In the genomic region with DNA sequence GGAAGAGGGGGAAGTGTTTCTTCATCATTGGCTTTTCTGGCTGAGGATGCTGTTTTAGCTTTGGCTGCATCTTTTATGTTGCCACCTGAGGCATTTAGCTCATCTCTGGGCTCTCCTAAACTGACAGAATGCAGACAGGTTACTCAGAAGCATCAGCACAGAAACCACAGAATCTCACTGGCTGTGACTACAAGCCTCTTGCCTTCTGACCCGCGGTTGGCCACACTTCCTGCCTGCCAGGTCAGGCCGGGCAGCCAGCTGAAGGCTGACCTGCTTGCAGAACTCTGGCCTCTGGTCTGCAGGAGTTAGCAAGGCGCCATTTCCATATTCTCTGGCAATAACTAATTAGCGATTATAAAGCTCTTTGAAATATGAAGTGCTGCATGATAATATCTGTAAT, we compare ENCODE assay signal across 12 cellular contexts.
DNase-seq lines count a peak whose midpoint lies in the region; ATAC-seq and TF ChIP-seq lines count a peak whose summit lies in the region.
"Had no signal": no experiment of that assay in that cellular context is flagged by ENCODE, and none has a peak within 500 bp of the region (broad histone marks: within the 10 kb centered on the region; RNA-seq: fewer than 3 reads in every experiment).

No MANE protein-coding gene starts in this region.

- no peak for DNase-seq in activated CD4-positive, CD25-positive, alpha-beta regulatory T cell (lab: John Stamatoyannopoulos, UW)
- DNase-seq in kidney glomerular epithelial cell (lab: John Stamatoyannopoulos, UW) (peak; percentile 14), SW 1271 (lab: John Stamatoyannopoulos, UW) (no peak), stomach (no peak), inferior parietal cortex (ENCODE audit: extremely low spot score) (no peak)
- DNase-seq: activated CD4-positive, alpha-beta T cell treated with anti-CD3 and anti-CD28 coated beads for 36 hours; activated effector memory CD4-positive, alpha-beta T cell treated with anti-CD3 and anti-CD28 coated beads, Interleukin-2, amount 50 U/mL, for 16 hours; HFFc6 had no signal

- no peak overlapping the region for H3K4me3 ChIP-seq in stomach
- H3K4me3 ChIP-seq: tibial nerve had no signal

- peak; percentile 29 to 49 for ATAC-seq in activated CD4-positive, CD25-positive, alpha-beta regulatory T cell treated with anti-CD3 and anti-CD28 coated beads, Interleukin-2, amount 50 U/mL, for 24 hours
- ATAC-seq in GM21390 (IDR thresholded peaks at IDR 0.05; ENCODE audit: unreplicated experiment) (peak; percentile 77), HG03442 (IDR thresholded peaks at IDR 0.05; ENCODE audit: unreplicated experiment) (peak; percentile 79)
- ATAC-seq: activated CD4-positive, alpha-beta T cell treated with anti-CD3 and anti-CD28 coated beads for 36 hours had no signal

- H3K36me3 ChIP-seq in stomach = no peaks in the 10 kb centered on the region
- H3K36me3 ChIP-seq: tibial nerve had no signal

- peaks cover 0 to 5% (median 0%) of the 10 kb centered on the region in 3 donors for H3K27me3 ChIP-seq in stomach

- no peak for TF ChIP-seq CTCF in stomach (IDR thresholded peaks at IDR 0.05)

- H3K27ac ChIP-seq in stomach = no peak overlapping the region
- H3K27ac ChIP-seq: tibial nerve had no signal

- TF ChIP-seq POLR2A in stomach (IDR thresholded peaks at IDR 0.05) = no peak

- 45 to 50% (median 49%) methylated on average over 5 of the region's 5 CpGs for WGBS in stomach, 5 donors

- intact Hi-C loops in stomach (cut with DNase I; ENCODE audit: low total_unique reads) = no loop called here

- H3K9me3 ChIP-seq in stomach = no peaks in the 10 kb centered on the region
- H3K9me3 ChIP-seq: tibial nerve had no signal

- TF ChIP-seq EP300 in stomach (IDR thresholded peaks at IDR 0.05) = no peak

- peaks cover 0 to 1% (median under 1%) of the 10 kb centered on the region in 4 donors for H3K4me1 ChIP-seq in stomach
